Comparison of ENCODE assay signal across 8 cellular contexts in genomic region chr14:68663385-68664076, GRCh38.
DNase-seq lines count a peak whose midpoint lies in the region; ATAC-seq and TF ChIP-seq lines count a peak whose summit lies in the region.

No MANE protein-coding gene starts in this region.

- peak overlapping the region; percentile 69 for H3K27ac Mint-ChIP-seq in activated T-cell treated with anti-CD3 and anti-CD28 coated beads, Interleukin-2, amount 50 U/mL, for 72 hours

- H2BK12ac ChIP-seq in neuronal stem cell (ENCODE audit: low read length) = no peak overlapping the region

- H3K4ac ChIP-seq in neuronal stem cell (ENCODE audit: low read length) = no peak overlapping the region

- H3K23ac ChIP-seq in neuronal stem cell (ENCODE audit: low read depth, low read length, poor library complexity) = no peak overlapping the region

- H3K14ac ChIP-seq in neuronal stem cell (ENCODE audit: low read length) = no peak overlapping the region

- H3K4me3 ChIP-seq in neuronal stem cell (ENCODE audit: low read length in 2 of 2) (no peak overlapping the region), OCI-LY7 (ENCODE audit: low read depth, low read length, poor library complexity, severe bottlenecking) (no peak overlapping the region)

- no peaks in the 10 kb centered on the region for H3K79me2 ChIP-seq in OCI-LY7 (ENCODE audit: insufficient read depth, low read depth, low read length)

- H4K20me1 ChIP-seq in OCI-LY7 (ENCODE audit: insufficient read depth, low read length) = no peaks in the 10 kb centered on the region

- intact Hi-C loops in OCI-LY7 (cut with micrococcal nuclease; ENCODE audit: unreplicated experiment) = no loop called here

- no peaks in the 10 kb centered on the region for H3K9me2 ChIP-seq in OCI-LY7 (ENCODE audit: insufficient read depth, low read length)

- H3K18ac ChIP-seq in neuronal stem cell (ENCODE audit: low read length) = no peak overlapping the region

- no peaks in the 10 kb centered on the region for H3K27me3 ChIP-seq in neuronal stem cell (ENCODE audit: control insufficient read depth in 3 of 3, insufficient read depth in 3 of 3, low read depth in 1 of 3, low read length in 3 of 3)

- peaks cover 15 to 21% of the 10 kb centered on the region in 2 donors for H3K4me1 ChIP-seq in neuronal stem cell (ENCODE audit: control insufficient read depth in 2 of 2, insufficient read depth in 1 of 2, low read depth in 1 of 2, low read length in 2 of 2)
- peaks cover 11% of the 10 kb centered on the region for H3K4me1 ChIP-seq in OCI-LY7 (ENCODE audit: insufficient read depth, low read length, poor library complexity, severe bottlenecking)

- no peak overlapping the region for H2BK5ac ChIP-seq in neuronal stem cell (ENCODE audit: low read length)

- POLR2A ChIA-PET in OCI-LY7 (lab: Charles Lee) = interaction anchor here (0.6 to 1.0 kb wide), 3 partner anchors 20 to 716 kb away, joined by 3 read pairs; no protein-coding TSS in a partner anchor

- H3K36me3 ChIP-seq in neuronal stem cell (replicated peaks in 1 of 2; ENCODE audit: control insufficient read depth in 2 of 2, insufficient read depth in 2 of 2, low read length in 2 of 2) (no peaks in the 10 kb centered on the region), OCI-LY7 (ENCODE audit: insufficient read depth, low read length) (no peaks in the 10 kb centered on the region)

- no TSS peak for BruUV-seq in OCI-LY7 (replicated peaks; lab: Mats Ljungman, UMichigan)

- peaks cover 2 to 3% of the 10 kb centered on the region in 2 donors for H3K9me3 Mint-ChIP-seq in activated T-cell treated with anti-CD3 and anti-CD28 coated beads, Interleukin-2, amount 50 U/mL, for 72 hours

- WGBS in neuronal stem cell (ENCODE audit: extremely low coverage in 2 of 2, insufficient read length in 2 of 2, insufficient replicate concordance in 1 of 2), 2 donors = no CpG with 5 or more reads among the region's 9 CpGs

- TF ChIP-seq CTCF in OCI-LY7 (conservative IDR thresholded peaks at IDR 0.05; ENCODE audit: low read length) = no peak

- peak; percentile 62 for ATAC-seq in GM19025 (IDR thresholded peaks at IDR 0.05; ENCODE audit: low read depth, unreplicated experiment)
- peak; percentile 65 for ATAC-seq in HG03025 (IDR thresholded peaks at IDR 0.05; ENCODE audit: low FRiP score, unreplicated experiment)
- peak; percentile 85 to 91 for ATAC-seq in activated T-cell treated with anti-CD3 and anti-CD28 coated beads, Interleukin-2, amount 50 U/mL, for 72 hours (replicated peaks in 1 of 2)

- no peaks in the 10 kb centered on the region for H3K79me1 ChIP-seq in neuronal stem cell (ENCODE audit: low read depth, low read length)

- no peak overlapping the region for H2BK120ac ChIP-seq in neuronal stem cell (ENCODE audit: low read depth, low read length)

- H3K9me3 ChIP-seq in neuronal stem cell (replicated peaks in 1 of 2; ENCODE audit: control insufficient read depth in 2 of 2, insufficient read depth in 1 of 2, low read depth in 1 of 2, low read length in 2 of 2) = peaks cover 1 to 8% of the 10 kb centered on the region in 2 donors
- H3K9me3 ChIP-seq in OCI-LY7 (ENCODE audit: low read length) = no peaks in the 10 kb centered on the region

- peaks cover 58% of the 10 kb centered on the region for H3K4me1 Mint-ChIP-seq in activated T-cell treated with anti-CD3 and anti-CD28 coated beads, Interleukin-2, amount 50 U/mL, for 72 hours (ENCODE audit: low read depth)

- H2AK5ac ChIP-seq in neuronal stem cell (ENCODE audit: low read depth, low read length) = no peak overlapping the region

- H2BK15ac ChIP-seq in neuronal stem cell (ENCODE audit: low read length) = peak overlapping the region; percentile 51

- H3K4me3 Mint-ChIP-seq in activated T-cell treated with anti-CD3 and anti-CD28 coated beads, Interleukin-2, amount 50 U/mL, for 72 hours = peak overlapping the region; percentile 50 to 61

- DNase-seq in activated T-cell treated with anti-CD3 and anti-CD28 coated beads, Interleukin-2, amount 50 U/mL, for 72 hours = peak; percentile 70 to 74
- DNase-seq in neuronal stem cell (ENCODE audit: low spot score) (no peak), middle frontal gyrus (ENCODE audit: extremely low spot score, low spot score) (no peak), NCI-H510A treated with DMSO at 0.1 percent for 48 hours (lab: John Stamatoyannopoulos, UW) (no peak), OCI-LY7 (ENCODE audit: low spot score) (no peak), amygdala (lab: John Stamatoyannopoulos, UW) (no peak)

- H3K9ac ChIP-seq in neuronal stem cell (ENCODE audit: low read depth, low read length, poor library complexity) = no peak overlapping the region

- no peak overlapping the region for H3K4me2 ChIP-seq in neuronal stem cell (ENCODE audit: insufficient read depth, low read length, poor library complexity, severe bottlenecking)
- H3K4me2 ChIP-seq in OCI-LY7 (ENCODE audit: low read length) = no peak overlapping the region

- H4K91ac ChIP-seq in neuronal stem cell (ENCODE audit: low read depth, low read length, poor library complexity) = no peak overlapping the region

- H3K36me3 Mint-ChIP-seq in activated T-cell treated with anti-CD3 and anti-CD28 coated beads, Interleukin-2, amount 50 U/mL, for 72 hours (ENCODE audit: insufficient read depth in 2 of 2) = peaks cover 2 to 4% of the 10 kb centered on the region in 2 donors

- H4K8ac ChIP-seq in neuronal stem cell (ENCODE audit: low read depth, low read length) = no peak overlapping the region

- H3K27ac ChIP-seq in neuronal stem cell (replicated peaks; ENCODE audit: low read length) (no peak overlapping the region), OCI-LY7 (ENCODE audit: low read depth, low read length, poor library complexity, severe bottlenecking) (no peak overlapping the region)

- CTCF ChIA-PET in OCI-LY7 (lab: Charles Lee; ENCODE audit: unreplicated experiment) = no interaction called here

- H3K27me3 Mint-ChIP-seq in activated T-cell treated with anti-CD3 and anti-CD28 coated beads, Interleukin-2, amount 50 U/mL, for 72 hours (ENCODE audit: low read depth) = peaks cover 6% of the 10 kb centered on the region

- H2AFZ ChIP-seq in neuronal stem cell (ENCODE audit: low read length) = no peak overlapping the region
- H2AFZ ChIP-seq in OCI-LY7 (ENCODE audit: low read length) = no peak overlapping the region

Comparison
In these comparisons a context has a peak if more than half of its experiments do, and no peak if none do; other contexts are left out.
1. DNase-seq: peak in activated T-cell treated with anti-CD3 and anti-CD28 coated beads, Interleukin-2, amount 50 U/mL, for 72 hours (2 of 2); none in neuronal stem cell (single experiment), middle frontal gyrus (single experiment), NCI-H510A treated with DMSO at 0.1 percent for 48 hours (single experiment), OCI-LY7 (single experiment) and amygdala (0 of 56).
2. Peak in every context shown above with its lines, with median percentiles within 50 percentile points of each other: ATAC-seq.